ENCODE assay signal across 9 cellular contexts in genomic region chr19:15584541-15585115, GRCh38. TPM values are rescaled to one million over a fixed set of nuclear protein-coding genes. Genes with fewer than 3 reads are reported as not detected.
DNase-seq lines count a peak whose midpoint lies in the region; ATAC-seq and TF ChIP-seq lines count a peak whose summit lies in the region.
"Had no signal": no experiment of that assay in that cellular context is flagged by ENCODE, and none has a peak within 500 bp of the region (broad histone marks: within the 10 kb centered on the region; RNA-seq: fewer than 3 reads in every experiment).

No MANE protein-coding gene starts in this region.

- intact Hi-C loops in heart left ventricle (cut with DNase I), result loop anchor here in 3 of 10 donors (2.0 to 5.0 kb wide), 4 partner anchors 283 to 600 kb away; partner anchors contain the start of gene FAM32A (in 1 of the 3)

- no peaks in the 10 kb centered on the region for H3K4me1 Mint-ChIP-seq in activated naive CD8-positive, alpha-beta T cell treated with anti-CD3 and anti-CD28 coated beads for 36 hours

- peak overlapping the region; percentile 29 for H3K4me3 Mint-ChIP-seq in activated naive CD8-positive, alpha-beta T cell treated with anti-CD3 and anti-CD28 coated beads for 36 hours

- peak; percentile 2 for DNase-seq in DMS53 treated with DMSO at 0.1 percent for 48 hours (lab: John Stamatoyannopoulos, UW; ENCODE audit: unreplicated experiment)
- peak; percentile 35 for DNase-seq in LHCN-M2 (ENCODE audit: low read depth)
- peak; percentile 66 for DNase-seq in SW480 (ENCODE audit: low spot score)
- DNase-seq in activated naive CD8-positive, alpha-beta T cell treated with anti-CD3 and anti-CD28 coated beads for 36 hours, result peak; percentile 82
- peak; percentile 62 to 91 (median 80) for DNase-seq in heart left ventricle
- DNase-seq in renal cortical epithelial cell (ENCODE audit: low read depth), result peak; percentile 18

- no peaks in the 10 kb centered on the region for H3K9me3 ChIP-seq in heart left ventricle

- peaks cover 36% of the 10 kb centered on the region for H3K27me3 Mint-ChIP-seq in activated naive CD8-positive, alpha-beta T cell treated with anti-CD3 and anti-CD28 coated beads for 36 hours

- no peak overlapping the region for H3K27ac Mint-ChIP-seq in activated naive CD8-positive, alpha-beta T cell treated with anti-CD3 and anti-CD28 coated beads for 36 hours

- H3K9me3 Mint-ChIP-seq in activated naive CD8-positive, alpha-beta T cell treated with anti-CD3 and anti-CD28 coated beads for 36 hours, result no peaks in the 10 kb centered on the region

- no peaks in the 10 kb centered on the region for H3K36me3 ChIP-seq in heart left ventricle

- TF ChIP-seq POLR2A in heart left ventricle (IDR thresholded peaks at IDR 0.05), result no peak

- peaks cover 0 to 48% (median 14%) of the 10 kb centered on the region in 9 donors for H3K27me3 ChIP-seq in heart left ventricle

- H3K36me3 Mint-ChIP-seq in activated naive CD8-positive, alpha-beta T cell treated with anti-CD3 and anti-CD28 coated beads for 36 hours, result no peaks in the 10 kb centered on the region

- no peak overlapping the region for H3K27ac ChIP-seq in heart left ventricle
- H3K27ac ChIP-seq: epithelial cell of prostate had no signal

- H3K4me3 ChIP-seq in heart left ventricle, result no peak overlapping the region

- TF ChIP-seq CTCF in heart left ventricle (IDR thresholded peaks at IDR 0.05), result peak; percentile 78 to 90 (median 86)

- peak; percentile 64 to 83 (median 80) for ATAC-seq in heart left ventricle
- no peak for ATAC-seq in HG03159 (IDR thresholded peaks at IDR 0.05; ENCODE audit: unreplicated experiment)
- no peak for ATAC-seq in GM18502 (IDR thresholded peaks at IDR 0.05; ENCODE audit: poor library complexity, unreplicated experiment)

- H3K4me1 ChIP-seq in heart left ventricle, result peaks cover 0 to 5% (median 0%) of the 10 kb centered on the region in 12 donors

- 9 to 11% (median 9%) methylated on average over 23 to 35 of the region's 35 CpGs for WGBS in heart left ventricle, 4 donors

RNA-seq across cellular contexts. Expression of gene CYP4F8, which starts 30.4 kb away (rescaled TPM):
- total RNA-seq in LHCN-M2 (2014; rRNA removed) (not detected in 2 replicates), heart left ventricle (not detected), renal cortical epithelial cell (not detected in 2 replicates)
- not detected for polyA plus RNA-seq in LHCN-M2 (2012)
- total RNA-seq in activated naive CD8-positive, alpha-beta T cell treated with anti-CD3 and anti-CD28 coated beads for 36 hours, result not detected
- polyA plus RNA-seq in heart left ventricle, result not detected

RNA-seq across cellular contexts. Expression of gene CYP4F3, which starts 56.1 kb away (rescaled TPM):
- total RNA-seq in LHCN-M2 (2014; rRNA removed) (not detected in 2 replicates), heart left ventricle (1 to 10 TPM in 2 of 9 donors, under 1 TPM in 4, not detected in 3; 0.12 to 1.9 (median 0.30) TPM), renal cortical epithelial cell (under 0.01 TPM in 1 of 2 replicates, not detected in the other)
- polyA plus RNA-seq in LHCN-M2 (2012), result not detected
- total RNA-seq in activated naive CD8-positive, alpha-beta T cell treated with anti-CD3 and anti-CD28 coated beads for 36 hours, result under 1 TPM; 0.06 to 0.23 TPM
- under 1 TPM in 1 of 2 donors, not detected in 1; 0.04 TPM for polyA plus RNA-seq in heart left ventricle

Comparison
In these comparisons a context has a peak if more than half of its experiments do, and no peak if none do; other contexts are left out.
1. DNase-seq: peak in every context shown above with its lines; median percentile 82 in activated naive CD8-positive, alpha-beta T cell treated with anti-CD3 and anti-CD28 coated beads for 36 hours; 80 in heart left ventricle; 66 in SW480; 35 in LHCN-M2; 18 in renal cortical epithelial cell; 2 in DMS53 treated with DMSO at 0.1 percent for 48 hours.
2. ATAC-seq: peak in heart left ventricle (4 of 4); none in HG03159 (single experiment) and GM18502 (single experiment).